Comparison of ENCODE assay signal across 20 cellular contexts in the genomic region with DNA sequence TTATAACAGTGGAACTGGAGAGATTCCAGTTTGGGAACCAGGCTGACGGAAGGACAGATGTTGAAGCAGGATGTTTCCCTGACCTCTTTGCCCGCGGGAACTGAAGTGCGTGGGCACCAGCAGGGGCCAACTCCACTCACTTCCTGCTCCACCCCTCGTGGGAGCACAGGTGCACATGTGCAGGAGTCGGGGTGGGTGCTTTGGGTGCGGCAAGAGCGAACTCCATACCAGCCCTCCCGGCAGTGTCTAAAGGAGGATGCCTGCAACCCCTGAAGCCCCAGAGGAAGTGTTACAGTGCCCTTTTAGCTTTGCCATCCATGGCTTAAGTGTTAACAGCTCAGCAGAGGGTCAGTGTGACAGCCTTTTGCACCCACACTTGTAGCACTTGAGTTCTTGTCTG.
"Had no signal": no experiment of that assay in that cellular context is flagged by ENCODE, and none has a peak within 500 bp of the region (broad histone marks: within the 10 kb centered on the region; RNA-seq: fewer than 3 reads in every experiment).

No MANE protein-coding gene starts in this region.

- H3K27me3 ChIP-seq: pancreas, right lobe of liver, tibial nerve, upper lobe of right lung, uterus had no signal

- H3K9me3 ChIP-seq: lower lobe of right lung, pancreas, right lobe of liver, thoracic aorta, upper lobe of right lung, uterus had no signal

- H3K27ac Mint-ChIP-seq: effector memory CD8-positive, alpha-beta T cell; natural killer cell; progenitor cell of endocrine pancreas; stimulated activated effector memory CD8-positive, alpha-beta T cell treated with anti-CD3 and anti-CD28 coated beads, Interleukin-12 subunit alpha, Interleukin-12 subunit beta, amount 100 ng/mL, for 72 hours had no signal

- H3K4me1 Mint-ChIP-seq: natural killer cell; stimulated activated effector memory CD8-positive, alpha-beta T cell treated with anti-CD3 and anti-CD28 coated beads, Interleukin-12 subunit alpha, Interleukin-12 subunit beta, amount 100 ng/mL, for 72 hours had no signal

- H3K4me2 ChIP-seq: smooth muscle cell had no signal

- H3K36me3 Mint-ChIP-seq: natural killer cell; stimulated activated effector memory CD8-positive, alpha-beta T cell treated with anti-CD3 and anti-CD28 coated beads, Interleukin-12 subunit alpha, Interleukin-12 subunit beta, amount 100 ng/mL, for 72 hours had no signal

- H3K4me3 Mint-ChIP-seq: effector memory CD8-positive, alpha-beta T cell; natural killer cell; stimulated activated effector memory CD8-positive, alpha-beta T cell treated with anti-CD3 and anti-CD28 coated beads, Interleukin-12 subunit alpha, Interleukin-12 subunit beta, amount 100 ng/mL, for 72 hours had no signal

- H3K4me3 ChIP-seq: lower lobe of right lung, pancreas, right lobe of liver, smooth muscle cell, thoracic aorta, tibial nerve, upper lobe of right lung, uterus had no signal

- DNase-seq: cortex of kidney; effector memory CD8-positive, alpha-beta T cell; head of caudate nucleus; left ventricle myocardium superior; lower lobe of right lung; natural killer cell; occipital lobe; pancreas; stimulated activated CD4-positive, alpha-beta T cell treated with anti-CD3 and anti-CD28 coated beads, Interleukin-2, amount 100 ng/mL, for 24 hours; stimulated activated CD4-positive, alpha-beta T cell treated with anti-CD3 and anti-CD28 coated beads, Interleukin-4, amount 100 ng/mL, for 24 hours; stimulated activated naive CD8-positive, alpha-beta T cell treated with anti-CD3 and anti-CD28 coated beads, Interleukin-15, Interleukin-2, amounts not matched to agents 100 U/mL and 50 U/mL, for 24 hours; substantia nigra; upper lobe of right lung; uterus had no signal

- H3K27ac ChIP-seq: lower lobe of right lung, pancreas, right lobe of liver, thoracic aorta, tibial nerve, upper lobe of right lung, uterus had no signal

- H3K36me3 ChIP-seq: lower lobe of right lung, pancreas, right lobe of liver, thoracic aorta, tibial nerve, upper lobe of right lung, uterus had no signal

- H3K9me3 Mint-ChIP-seq: effector memory CD8-positive, alpha-beta T cell had no signal

- H3K4me1 ChIP-seq: lower lobe of right lung, pancreas, right lobe of liver, tibial nerve, upper lobe of right lung, uterus had no signal
